In the genomic region with DNA sequence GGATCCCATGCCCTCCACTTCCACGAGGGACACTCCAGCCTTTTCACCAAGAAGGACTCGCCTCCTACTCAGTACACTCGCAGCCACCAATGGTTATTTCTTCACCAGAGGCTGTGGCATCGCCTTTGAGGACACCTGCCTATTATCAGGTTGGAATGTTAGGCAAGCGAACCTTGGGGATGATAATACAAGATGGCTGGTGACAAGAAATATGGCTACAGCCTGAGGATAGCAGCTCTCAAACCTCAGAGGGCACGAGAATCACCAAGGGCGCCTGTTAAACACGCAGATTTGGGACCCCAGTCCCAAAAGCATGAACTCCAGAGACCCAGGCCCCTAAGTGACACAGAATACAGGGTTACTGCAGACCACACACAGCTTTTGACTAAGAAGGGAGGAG, we compare ENCODE assay signal across 10 cellular contexts. TPM values are rescaled to one million over a fixed set of nuclear protein-coding genes. Genes with fewer than 3 reads are reported as not detected.
DNase-seq lines count a peak whose midpoint lies in the region; ATAC-seq and TF ChIP-seq lines count a peak whose summit lies in the region.
"Had no signal": no experiment of that assay in that cellular context is flagged by ENCODE, and none has a peak within 500 bp of the region (broad histone marks: within the 10 kb centered on the region; RNA-seq: fewer than 3 reads in every experiment).

No MANE protein-coding gene starts in this region.

- no peak for TF ChIP-seq RAD21 in SK-N-SH (IDR thresholded peaks at IDR 0.05; ENCODE audit: low read length)

- H3K9me2 ChIP-seq in SK-N-SH (no peaks in the 10 kb centered on the region), MM.1S (replicated peaks; ENCODE audit: insufficient read depth, low read length) (no peaks in the 10 kb centered on the region)

- WGBS in SK-N-SH (ENCODE audit: low lambda C conversion rate) = 89% methylated on average over 8 of the region's 8 CpGs
- 75% methylated on average over 8 of the region's 8 CpGs for WGBS in esophagus muscularis mucosa

- H3K79me2 ChIP-seq in SK-N-SH (ENCODE audit: insufficient read depth) = peaks cover 74% of the 10 kb centered on the region
- H3K79me2 ChIP-seq in MM.1S (ENCODE audit: low read length) = peaks cover 95% of the 10 kb centered on the region

- H3K9ac ChIP-seq in SK-N-SH (no peak overlapping the region), MM.1S (ENCODE audit: low read length) (peak overlapping the region; percentile 95)

- H3K4me3 ChIP-seq in SK-N-SH (ENCODE audit: low read depth in 2 of 2, low read length in 1 of 2) = no peak overlapping the region; a peak in 1 of 4 replicates
- H3K4me3 ChIP-seq in MM.1S (ENCODE audit: low read length) = peak overlapping the region; percentile 70
- H3K4me3 ChIP-seq in esophagus muscularis mucosa = peak overlapping the region in 1 of 4 donors; percentile 44
- peak overlapping the region in 1 of 4 donors; percentile 45 for H3K4me3 ChIP-seq in gastrocnemius medialis

- no peak for DNase-seq in SK-N-SH
- DNase-seq in MM.1S = peak; percentile 5
- no peak for DNase-seq in esophagus muscularis mucosa (ENCODE audit: extremely low spot score)
- no peak for DNase-seq in gastrocnemius medialis
- DNase-seq in stimulated activated CD4-positive, alpha-beta T cell treated with anti-CD3 and anti-CD28 coated beads, Interleukin-4, amount 100 ng/mL, for 1 hour = no peak
- DNase-seq: activated CD4-positive, alpha-beta T cell treated with anti-CD3 and anti-CD28 coated beads for 1 hour; NCI-H2029 treated with DMSO at 0.1 percent for 48 hours had no signal

- H3F3A ChIP-seq in SK-N-SH (replicated peaks; ENCODE audit: insufficient read depth) (no peaks in the 10 kb centered on the region), MM.1S (ENCODE audit: insufficient read depth, low read length) (peaks cover 94% of the 10 kb centered on the region)

- POLR2A ChIA-PET in SK-N-SH (lab: Yijun Ruan, JAX) = interaction anchor here (1.2 to 2.7 kb wide), 2 partner anchors 58 to 225 kb away, joined by 3 to 11 read pairs; partner anchors contain the start of gene CYTH1

- TF ChIP-seq CTCF in SK-N-SH (IDR thresholded peaks at IDR 0.05) = no peak
- no peak for TF ChIP-seq CTCF in MM.1S (IDR thresholded peaks at IDR 0.05; ENCODE audit: low read length)
- TF ChIP-seq CTCF in esophagus muscularis mucosa (IDR thresholded peaks at IDR 0.05) = no peak
- no peak for TF ChIP-seq CTCF in gastrocnemius medialis (IDR thresholded peaks at IDR 0.05 in 4 of 5, conservative IDR thresholded peaks at IDR 0.05 in 1 of 5)

- peak overlapping the region; percentile 74 for H3K4me2 ChIP-seq in SK-N-SH
- H3K4me2 ChIP-seq in MM.1S (ENCODE audit: low read depth, low read length) = peak overlapping the region; percentile 99

- H3K27ac ChIP-seq in SK-N-SH (ENCODE audit: low read depth in 2 of 2, low read length in 1 of 2) (peak overlapping the region in 1 of 2 experiments; percentile 92; a peak in 2 of 4 replicates), MM.1S (ENCODE audit: low read length) (peak overlapping the region; percentile 97), esophagus muscularis mucosa (replicated peaks in 1 of 4) (peak overlapping the region; percentile 63 to 74 (median 70)), gastrocnemius medialis (peak overlapping the region; percentile 64 to 72 (median 71))

- CTCF ChIA-PET in SK-N-SH (lab: Yijun Ruan, JAX) = interaction anchor here (1.0 to 9.5 kb wide), 6 partner anchors 8 to 227 kb away, joined by 3 to 103 read pairs (median 4); no protein-coding TSS in a partner anchor

- H3K9me3 ChIP-seq in SK-N-SH = no peaks in the 10 kb centered on the region
- H3K9me3 ChIP-seq in MM.1S (replicated peaks; ENCODE audit: insufficient read depth, low read length) = no peaks in the 10 kb centered on the region
- no peaks in the 10 kb centered on the region for H3K9me3 ChIP-seq in esophagus muscularis mucosa
- H3K9me3 ChIP-seq in gastrocnemius medialis = no peaks in the 10 kb centered on the region

- H4K20me1 ChIP-seq in SK-N-SH (ENCODE audit: insufficient read depth) (peaks cover 34% of the 10 kb centered on the region), MM.1S (ENCODE audit: insufficient read depth, low read length) (no peaks in the 10 kb centered on the region)

- TF ChIP-seq POLR2A in esophagus muscularis mucosa (IDR thresholded peaks at IDR 0.05; ENCODE audit: low read depth) = no peak
- no peak for TF ChIP-seq POLR2A in gastrocnemius medialis (IDR thresholded peaks at IDR 0.05)

- in situ Hi-C loops in gastrocnemius medialis (cut with MboI; ENCODE audit: low sequenced_read_pairs in 4 of 4) = no loop called here

- intact Hi-C loops in esophagus muscularis mucosa (cut with DNase I) = no loop called here
- intact Hi-C loops in gastrocnemius medialis (cut with DNase I; ENCODE audit: low total_unique reads) = no loop called here

- ATAC-seq in SK-N-SH treated with all-trans-retinoic acid at 6 μM for 48 hours (no peak), gastrocnemius medialis (no peak), HG03342 (IDR thresholded peaks at IDR 0.05; ENCODE audit: unreplicated experiment) (no peak), HG03442 (IDR thresholded peaks at IDR 0.05; ENCODE audit: unreplicated experiment) (no peak)

- H2AFZ ChIP-seq in SK-N-SH (ENCODE audit: low read depth) (no peak overlapping the region), MM.1S (ENCODE audit: low read length) (no peak overlapping the region)

- TF ChIP-seq EP300 in SK-N-SH (IDR thresholded peaks at IDR 0.05; ENCODE audit: borderline replicate concordance in 1 of 2, low read depth in 1 of 2, low read length in 1 of 2) = no peak
- no peak for TF ChIP-seq EP300 in esophagus muscularis mucosa (IDR thresholded peaks at IDR 0.05)

- H3K4me1 ChIP-seq in SK-N-SH (ENCODE audit: control insufficient read depth in 1 of 2, insufficient read depth in 2 of 2, low read depth in 1 of 2, low read length in 1 of 2) (peaks cover 27 to 46% of the 10 kb centered on the region in 2 experiments), MM.1S (ENCODE audit: low read length) (peaks cover 77% of the 10 kb centered on the region), esophagus muscularis mucosa (peaks cover 55 to 80% (median 70%) of the 10 kb centered on the region in 4 donors), gastrocnemius medialis (peaks cover 70 to 82% of the 10 kb centered on the region in 2 donors)

- H3K36me3 ChIP-seq in SK-N-SH (replicated peaks in 1 of 2; ENCODE audit: control insufficient read depth in 1 of 2, insufficient read depth in 2 of 2, low read length in 1 of 2) (no peaks in the 10 kb centered on the region), MM.1S (replicated peaks; ENCODE audit: insufficient read depth, low read length) (no peaks in the 10 kb centered on the region), esophagus muscularis mucosa (no peaks in the 10 kb centered on the region), gastrocnemius medialis (no peaks in the 10 kb centered on the region)

- H3K27me3 ChIP-seq in SK-N-SH (ENCODE audit: insufficient read depth) (no peaks in the 10 kb centered on the region), MM.1S (replicated peaks; ENCODE audit: insufficient read depth, low read length) (no peaks in the 10 kb centered on the region), esophagus muscularis mucosa (no peaks in the 10 kb centered on the region), gastrocnemius medialis (no peaks in the 10 kb centered on the region)

TF ChIP-seq in SK-N-SH, 30 proteins besides CTCF, POLR2A, EP300 and RAD21:
- TF ChIP-seq YY1 (IDR thresholded peaks at IDR 0.05; ENCODE audit: low read depth) = no peak
- TF ChIP-seq TCF12 (IDR thresholded peaks at IDR 0.05) = no peak

TF ChIP-seq in SK-N-SH treated with all-trans-retinoic acid at 6 μM for 48 hours, 23 proteins besides CTCF, POLR2A, EP300 and RAD21 (continues in another document):
- TF ChIP-seq CSDC2 (CRISPR knock-in tag; IDR thresholded peaks at IDR 0.05) = no peak
- no peak for TF ChIP-seq BACH2 (CRISPR knock-in tag; IDR thresholded peaks at IDR 0.05; ENCODE audit: borderline replicate concordance)
- TF ChIP-seq POU6F1 (CRISPR knock-in tag; IDR thresholded peaks at IDR 0.05; ENCODE audit: borderline replicate concordance, low read depth) = no peak
- TF ChIP-seq, protein P1, sequence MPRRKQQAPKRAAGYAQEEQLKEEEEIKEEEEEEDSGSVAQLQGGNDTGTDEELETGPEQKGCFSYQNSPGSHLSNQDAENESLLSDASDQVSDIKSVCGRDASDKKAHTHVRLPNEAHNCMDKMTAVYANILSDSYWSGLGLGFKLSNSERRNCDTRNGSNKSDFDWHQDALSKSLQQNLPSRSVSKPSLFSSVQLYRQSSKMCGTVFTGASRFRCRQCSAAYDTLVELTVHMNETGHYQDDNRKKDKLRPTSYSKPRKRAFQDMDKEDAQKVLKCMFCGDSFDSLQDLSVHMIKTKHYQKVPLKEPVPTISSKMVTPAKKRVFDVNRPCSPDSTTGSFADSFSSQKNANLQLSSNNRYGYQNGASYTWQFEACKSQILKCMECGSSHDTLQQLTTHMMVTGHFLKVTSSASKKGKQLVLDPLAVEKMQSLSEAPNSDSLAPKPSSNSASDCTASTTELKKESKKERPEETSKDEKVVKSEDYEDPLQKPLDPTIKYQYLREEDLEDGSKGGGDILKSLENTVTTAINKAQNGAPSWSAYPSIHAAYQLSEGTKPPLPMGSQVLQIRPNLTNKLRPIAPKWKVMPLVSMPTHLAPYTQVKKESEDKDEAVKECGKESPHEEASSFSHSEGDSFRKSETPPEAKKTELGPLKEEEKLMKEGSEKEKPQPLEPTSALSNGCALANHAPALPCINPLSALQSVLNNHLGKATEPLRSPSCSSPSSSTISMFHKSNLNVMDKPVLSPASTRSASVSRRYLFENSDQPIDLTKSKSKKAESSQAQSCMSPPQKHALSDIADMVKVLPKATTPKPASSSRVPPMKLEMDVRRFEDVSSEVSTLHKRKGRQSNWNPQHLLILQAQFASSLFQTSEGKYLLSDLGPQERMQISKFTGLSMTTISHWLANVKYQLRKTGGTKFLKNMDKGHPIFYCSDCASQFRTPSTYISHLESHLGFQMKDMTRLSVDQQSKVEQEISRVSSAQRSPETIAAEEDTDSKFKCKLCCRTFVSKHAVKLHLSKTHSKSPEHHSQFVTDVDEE (CRISPR knock-in tag; IDR thresholded peaks at IDR 0.05) = no peak

RNA-seq across cellular contexts. Expression of gene CYTH1, which starts 58.1 kb away (rescaled TPM):
- 23.8 and 24.8 TPM in 2 replicates for polyA plus RNA-seq in SK-N-SH (2012; rRNA removed)
- 16.9 and 20.7 TPM in 2 replicates for polyA plus RNA-seq in SK-N-SH (2012; cell fraction: cytosol; rRNA removed)
- polyA plus RNA-seq in SK-N-SH (2012; cell fraction: nucleus; rRNA removed) = 77.4 and 80.9 TPM in 2 replicates
- total RNA-seq in esophagus muscularis mucosa (10 to 100 TPM; 25.7 to 39.4 (median 35.7) TPM), gastrocnemius medialis (10 to 100 TPM; 24.7 to 43.7 (median 32.4) TPM)
